In genomic region chr14:58884442-58884841, GRCh38 we compare ENCODE assay signal across 14 cellular contexts.
A peak's percentile ranks its signal among the peaks of the same experiment; 100 is the strongest.
DNase-seq lines count a peak whose midpoint lies in the region; ATAC-seq and TF ChIP-seq lines count a peak whose summit lies in the region.
"Had no signal": no experiment of that assay in that cellular context is flagged by ENCODE, and none has a peak within 500 bp of the region (broad histone marks: within the 10 kb centered on the region; RNA-seq: fewer than 3 reads in every experiment).

No MANE protein-coding gene starts in this region.

- H3K36me3 ChIP-seq in H7 (replicated peaks; ENCODE audit: control insufficient read depth, insufficient read depth, low read length) (no peaks in the 10 kb centered on the region), thyroid gland (no peaks in the 10 kb centered on the region)
- H3K36me3 ChIP-seq: uterus had no signal

- intact Hi-C loops in thyroid gland (cut with DNase I) = no loop called here

- no peaks in the 10 kb centered on the region for H3K9me3 ChIP-seq in thyroid gland
- H3K9me3 ChIP-seq: uterus had no signal

- no peak for DNase-seq in AG09309 (ENCODE audit: low read depth)
- peak; percentile 8 for DNase-seq in H7
- peak; percentile 43 for DNase-seq in SK-MEL-5 (ENCODE audit: low read depth, low spot score)
- DNase-seq in kidney tubule cell (ENCODE audit: low spot score) = peak; percentile 4
- no peak for DNase-seq in SIG-M5 treated with dmso at 0.1 percent for 504 hours (lab: John Stamatoyannopoulos, UW; ENCODE audit: unreplicated experiment)
- DNase-seq in GM20000 (ENCODE audit: low spot score) = no peak
- no peak for DNase-seq in thyroid gland
- DNase-seq: activated T-cell treated with anti-CD3 and anti-CD28 coated beads for 4 hours, C1 segment of cervical spinal cord, nucleus accumbens, SHP77 treated with DMSO at 0.1 percent for 48 hours, uterus had no signal

- WGBS in thyroid gland, 2 donors = 93 to 94% methylated on average over 2 of the region's 2 CpGs

- H3K4me1 ChIP-seq in thyroid gland = no peaks in the 10 kb centered on the region
- H3K4me1 ChIP-seq: uterus had no signal

- TF ChIP-seq CTCF in AG09309 (IDR thresholded peaks at IDR 0.05; ENCODE audit: control insufficient read depth, insufficient read depth, low read depth, low read length, missing control alignments) (peak; percentile 5), GM20000 (IDR thresholded peaks at IDR 0.05; ENCODE audit: extremely low read depth, missing control alignments) (no peak), thyroid gland (IDR thresholded peaks at IDR 0.05) (peak in 2 of 6 experiments; percentile 26 to 31)

- H3K4me3 ChIP-seq in AG09309 (ENCODE audit: control insufficient read depth, low read depth, low read length) (no peak overlapping the region), H7 (ENCODE audit: insufficient read depth, low read depth, low read length) (no peak overlapping the region), thyroid gland (replicated peaks in 1 of 3) (no peak overlapping the region)
- H3K4me3 ChIP-seq: uterus had no signal

- no peaks in the 10 kb centered on the region for H3K27me3 ChIP-seq in H7 (ENCODE audit: control insufficient read depth, insufficient read depth, low read length)
- H3K27me3 ChIP-seq in thyroid gland = no peaks in the 10 kb centered on the region

- no peak overlapping the region for H3K27ac ChIP-seq in thyroid gland
- H3K27ac ChIP-seq: uterus, VCaP had no signal

- in situ Hi-C loops in SK-MEL-5 (cut with HindIII; ENCODE audit: low pct_unique_long_range_greater_than_20kb, low sequenced_read_pairs) = no loop called here

- no peak for TF ChIP-seq POLR2A in thyroid gland (IDR thresholded peaks at IDR 0.05)

- no peak for ATAC-seq in HG03025 (IDR thresholded peaks at IDR 0.05; ENCODE audit: low FRiP score, unreplicated experiment)

Comparison
In these comparisons a context has a peak if more than half of its experiments do, and no peak if none do; other contexts are left out.
1. DNase-seq: peak in H7 (single experiment), SK-MEL-5 (single experiment) and kidney tubule cell (single experiment); none in AG09309 (single experiment), SIG-M5 treated with dmso at 0.1 percent for 504 hours (single experiment), GM20000 (single experiment) and thyroid gland (0 of 2).